In the genomic region with DNA sequence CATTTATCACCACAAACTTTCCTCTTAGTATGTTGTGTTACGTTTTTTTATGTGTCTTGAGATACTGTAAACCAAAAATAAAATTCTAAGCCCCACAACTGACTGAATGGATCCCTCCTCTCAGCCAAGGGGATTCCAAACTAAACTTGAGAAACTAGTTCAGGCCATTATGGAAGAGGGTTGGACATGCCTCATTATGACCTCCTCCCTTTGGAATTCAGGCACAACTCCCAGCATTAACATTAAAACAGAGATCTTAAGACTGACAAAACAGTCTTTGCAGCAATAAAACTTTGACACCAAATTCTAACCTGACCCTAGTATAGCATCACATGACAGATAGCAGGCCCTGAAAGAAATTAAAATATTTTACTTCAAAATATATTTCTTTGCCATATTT, we compare ENCODE assay signal across 1 cellular context.
TF ChIP-seq lines count a peak whose summit lies in the region.

No MANE protein-coding gene starts in this region.

TF ChIP-seq in GM23338, 12 proteins besides CTCF, POLR2A, EP300 and RAD21 (continued from another document):
- no peak for TF ChIP-seq ZNF462 (CRISPR knock-in tag; IDR thresholded peaks at IDR 0.05)
- no peak for TF ChIP-seq NANOG (IDR thresholded peaks at IDR 0.05; ENCODE audit: borderline replicate concordance)
- TF ChIP-seq, protein P1, sequence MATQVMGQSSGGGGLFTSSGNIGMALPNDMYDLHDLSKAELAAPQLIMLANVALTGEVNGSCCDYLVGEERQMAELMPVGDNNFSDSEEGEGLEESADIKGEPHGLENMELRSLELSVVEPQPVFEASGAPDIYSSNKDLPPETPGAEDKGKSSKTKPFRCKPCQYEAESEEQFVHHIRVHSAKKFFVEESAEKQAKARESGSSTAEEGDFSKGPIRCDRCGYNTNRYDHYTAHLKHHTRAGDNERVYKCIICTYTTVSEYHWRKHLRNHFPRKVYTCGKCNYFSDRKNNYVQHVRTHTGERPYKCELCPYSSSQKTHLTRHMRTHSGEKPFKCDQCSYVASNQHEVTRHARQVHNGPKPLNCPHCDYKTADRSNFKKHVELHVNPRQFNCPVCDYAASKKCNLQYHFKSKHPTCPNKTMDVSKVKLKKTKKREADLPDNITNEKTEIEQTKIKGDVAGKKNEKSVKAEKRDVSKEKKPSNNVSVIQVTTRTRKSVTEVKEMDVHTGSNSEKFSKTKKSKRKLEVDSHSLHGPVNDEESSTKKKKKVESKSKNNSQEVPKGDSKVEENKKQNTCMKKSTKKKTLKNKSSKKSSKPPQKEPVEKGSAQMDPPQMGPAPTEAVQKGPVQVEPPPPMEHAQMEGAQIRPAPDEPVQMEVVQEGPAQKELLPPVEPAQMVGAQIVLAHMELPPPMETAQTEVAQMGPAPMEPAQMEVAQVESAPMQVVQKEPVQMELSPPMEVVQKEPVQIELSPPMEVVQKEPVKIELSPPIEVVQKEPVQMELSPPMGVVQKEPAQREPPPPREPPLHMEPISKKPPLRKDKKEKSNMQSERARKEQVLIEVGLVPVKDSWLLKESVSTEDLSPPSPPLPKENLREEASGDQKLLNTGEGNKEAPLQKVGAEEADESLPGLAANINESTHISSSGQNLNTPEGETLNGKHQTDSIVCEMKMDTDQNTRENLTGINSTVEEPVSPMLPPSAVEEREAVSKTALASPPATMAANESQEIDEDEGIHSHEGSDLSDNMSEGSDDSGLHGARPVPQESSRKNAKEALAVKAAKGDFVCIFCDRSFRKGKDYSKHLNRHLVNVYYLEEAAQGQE (IDR thresholded peaks at IDR 0.05; ENCODE audit: unreplicated experiment) = no peak
- no peak for TF ChIP-seq EZH2 (IDR thresholded peaks at IDR 0.05; ENCODE audit: low read depth, unreplicated experiment)
- no peak for TF ChIP-seq ZNF114 (CRISPR knock-in tag; IDR thresholded peaks at IDR 0.05)
- TF ChIP-seq, protein P2, sequence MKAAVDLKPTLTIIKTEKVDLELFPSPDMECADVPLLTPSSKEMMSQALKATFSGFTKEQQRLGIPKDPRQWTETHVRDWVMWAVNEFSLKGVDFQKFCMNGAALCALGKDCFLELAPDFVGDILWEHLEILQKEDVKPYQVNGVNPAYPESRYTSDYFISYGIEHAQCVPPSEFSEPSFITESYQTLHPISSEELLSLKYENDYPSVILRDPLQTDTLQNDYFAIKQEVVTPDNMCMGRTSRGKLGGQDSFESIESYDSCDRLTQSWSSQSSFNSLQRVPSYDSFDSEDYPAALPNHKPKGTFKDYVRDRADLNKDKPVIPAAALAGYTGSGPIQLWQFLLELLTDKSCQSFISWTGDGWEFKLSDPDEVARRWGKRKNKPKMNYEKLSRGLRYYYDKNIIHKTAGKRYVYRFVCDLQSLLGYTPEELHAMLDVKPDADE (IDR thresholded peaks at IDR 0.05) = no peak
TF ChIP-seq in GM23338: peak in this region for 0.
